ENCODE assay signal across 8 cellular contexts in the genomic region with DNA sequence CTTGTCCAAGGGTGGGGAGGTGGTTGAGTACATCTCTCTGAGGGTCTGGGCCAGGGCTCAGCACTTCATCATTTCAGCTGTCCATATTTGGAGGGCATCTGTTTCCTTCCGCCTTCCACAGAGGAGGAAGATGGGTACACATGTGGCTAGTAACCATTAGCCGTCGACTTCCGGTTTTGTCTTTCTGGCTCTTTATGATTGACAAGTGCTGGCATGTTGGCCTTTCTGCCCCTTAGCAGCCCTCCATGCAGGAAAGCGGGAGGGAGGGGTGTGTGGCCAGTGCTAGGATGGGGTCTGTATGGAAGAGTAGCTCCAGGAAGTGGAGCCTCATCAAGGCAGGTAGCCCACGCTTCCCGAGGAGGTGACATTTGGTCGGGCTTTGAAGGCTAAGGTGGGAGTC.
DNase-seq lines count a peak whose midpoint lies in the region; ATAC-seq and TF ChIP-seq lines count a peak whose summit lies in the region.

No MANE protein-coding gene starts in this region.

- H3K36me3 ChIP-seq in cardiac muscle cell = no peaks in the 10 kb centered on the region

- intact Hi-C loops in Right ventricle myocardium inferior (cut with DNase I) = no loop called here

- TF ChIP-seq CTCF in cardiac muscle cell (IDR thresholded peaks at IDR 0.05; ENCODE audit: low read depth, low read length) = no peak

- H3K4me3 Mint-ChIP-seq in effector memory CD8-positive, alpha-beta T cell = peak overlapping the region; percentile 77 to 93
- H3K4me3 Mint-ChIP-seq in stimulated activated memory B cell treated with anti-CD40 and anti-IgM and Interleukin-4, amounts not matched to agents 10 μg/mL and 1 μg/mL and 100 μg/mL, for 72 hours = peak overlapping the region; percentile 96

- peaks cover 19% of the 10 kb centered on the region for H3K36me3 Mint-ChIP-seq in effector memory CD8-positive, alpha-beta T cell (ENCODE audit: insufficient read depth)
- H3K36me3 Mint-ChIP-seq in stimulated activated memory B cell treated with anti-CD40 and anti-IgM and Interleukin-4, amounts not matched to agents 10 μg/mL and 1 μg/mL and 100 μg/mL, for 72 hours = peaks cover 6% of the 10 kb centered on the region

- H3K27me3 Mint-ChIP-seq in effector memory CD8-positive, alpha-beta T cell = no peaks in the 10 kb centered on the region
- no peaks in the 10 kb centered on the region for H3K27me3 Mint-ChIP-seq in stimulated activated memory B cell treated with anti-CD40 and anti-IgM and Interleukin-4, amounts not matched to agents 10 μg/mL and 1 μg/mL and 100 μg/mL, for 72 hours

- peak overlapping the region; percentile 40 for H3K27ac ChIP-seq in cardiac muscle cell

- no peaks in the 10 kb centered on the region for H3K9me3 Mint-ChIP-seq in effector memory CD8-positive, alpha-beta T cell
- H3K9me3 Mint-ChIP-seq in stimulated activated memory B cell treated with anti-CD40 and anti-IgM and Interleukin-4, amounts not matched to agents 10 μg/mL and 1 μg/mL and 100 μg/mL, for 72 hours = no peaks in the 10 kb centered on the region

- H3K27me3 ChIP-seq in cardiac muscle cell = no peaks in the 10 kb centered on the region

- no peak for DNase-seq in cardiac muscle cell (ENCODE audit: low read depth in 1 of 2, low spot score in 1 of 2)
- no peak for DNase-seq in Right ventricle myocardium inferior (ENCODE audit: missing footprints)
- DNase-seq in SHP77 (lab: John Stamatoyannopoulos, UW) = peak; percentile 89 to 92
- peak; percentile 42 to 49 (median 48) for DNase-seq in effector memory CD8-positive, alpha-beta T cell
- no peak for DNase-seq in NCI-H2107 treated with DMSO at 0.1 percent for 48 hours (lab: John Stamatoyannopoulos, UW; ENCODE audit: unreplicated experiment)
- no peak for DNase-seq in DMS79 treated with DMSO at 0.1 percent for 48 hours (lab: John Stamatoyannopoulos, UW)
- no peak for DNase-seq in occipital lobe (lab: John Stamatoyannopoulos, UW)

- no peak overlapping the region for H3K4me3 ChIP-seq in cardiac muscle cell

- peaks cover 42 to 43% of the 10 kb centered on the region in 2 donors for H3K4me1 Mint-ChIP-seq in effector memory CD8-positive, alpha-beta T cell (ENCODE audit: low read depth in 2 of 2)
- peaks cover 79% of the 10 kb centered on the region for H3K4me1 Mint-ChIP-seq in stimulated activated memory B cell treated with anti-CD40 and anti-IgM and Interleukin-4, amounts not matched to agents 10 μg/mL and 1 μg/mL and 100 μg/mL, for 72 hours

- H3K4me1 ChIP-seq in cardiac muscle cell (ENCODE audit: low read depth) = peaks cover 30% of the 10 kb centered on the region

- ATAC-seq in Right ventricle myocardium inferior = no peak
- peak; percentile 17 for ATAC-seq in effector memory CD8-positive, alpha-beta T cell (replicated peaks)
- peak; percentile 13 for ATAC-seq in stimulated activated memory B cell treated with anti-CD40 and anti-IgM and Interleukin-4, amounts not matched to agents 10 μg/mL and 1 μg/mL and 100 μg/mL, for 72 hours

- peak overlapping the region; percentile 95 to 99 for H3K27ac Mint-ChIP-seq in effector memory CD8-positive, alpha-beta T cell
- H3K27ac Mint-ChIP-seq in stimulated activated memory B cell treated with anti-CD40 and anti-IgM and Interleukin-4, amounts not matched to agents 10 μg/mL and 1 μg/mL and 100 μg/mL, for 72 hours = peak overlapping the region; percentile 92

- no peaks in the 10 kb centered on the region for H3K9me3 ChIP-seq in cardiac muscle cell (ENCODE audit: low read depth)

Comparison
In these comparisons a context has a peak if more than half of its experiments do, and no peak if none do; other contexts are left out.
1. DNase-seq: peak in SHP77 (2 of 2) and effector memory CD8-positive, alpha-beta T cell (3 of 3); none in cardiac muscle cell (0 of 2), Right ventricle myocardium inferior (single experiment), NCI-H2107 treated with DMSO at 0.1 percent for 48 hours (single experiment), DMS79 treated with DMSO at 0.1 percent for 48 hours (single experiment) and occipital lobe (single experiment).